Comparison of ENCODE assay signal across 27 cellular contexts in genomic region chr9:105620996-105621395, GRCh38. TPM values are rescaled to one million over a fixed set of nuclear protein-coding genes. Genes with fewer than 3 reads are reported as not detected.
DNase-seq lines count a peak whose midpoint lies in the region; TF ChIP-seq lines count a peak whose summit lies in the region.
"Had no signal": no experiment of that assay in that cellular context is flagged by ENCODE, and none has a peak within 500 bp of the region (broad histone marks: within the 10 kb centered on the region; RNA-seq: fewer than 3 reads in every experiment).

No MANE protein-coding gene starts in this region.

- no peak overlapping the region for H3K27ac ChIP-seq in stomach
- H3K27ac ChIP-seq: BLaER1 treated with 17β-estradiol and CSF1 and Interleukin-3, amounts not matched to agents 10 nM and 100 nM had no signal

- no peaks in the 10 kb centered on the region for H3K4me1 ChIP-seq in stomach
- H3K4me1 ChIP-seq: BLaER1 treated with 17β-estradiol and CSF1 and Interleukin-3, amounts not matched to agents 10 nM and 100 nM had no signal

- no peak overlapping the region for H3K4me3 ChIP-seq in stomach
- H3K4me3 ChIP-seq: BLaER1 treated with 17β-estradiol and CSF1 and Interleukin-3, amounts not matched to agents 10 nM and 100 nM; K562 had no signal

- 92 to 97% (median 97%) methylated on average over 2 of the region's 2 CpGs for WGBS in stomach, 5 donors

- peak; percentile 69 for DNase-seq in DMS 273 treated with DMSO at 0.1 percent for 48 hours (lab: John Stamatoyannopoulos, UW)
- peak; percentile 90 for DNase-seq in NCI-H2171 treated with DMSO at 0.1 percent for 48 hours (lab: John Stamatoyannopoulos, UW)
- DNase-seq in cerebellar cortex (ENCODE audit: low spot score), result peak; percentile 28
- DNase-seq in superior temporal gyrus (ENCODE audit: extremely low spot score), result peak; percentile 67
- DNase-seq in stimulated activated CD4-positive, alpha-beta T cell treated with anti-CD3 and anti-CD28 coated beads, Interleukin-2, amount 100 ng/mL, for 48 hours, result no peak
- DNase-seq in GOT3 (lab: John Stamatoyannopoulos, UW), result no peak
- no peak for DNase-seq in stomach
- DNase-seq: CD4-positive, alpha-beta T cell; COR-L47; DMS79; EL; GF-D8; H9; Kasumi-1; MV-4-11; NCI-H1105; NCI-H146; NCI-H2029 treated with DMSO at 0.1 percent for 48 hours; NCI-H345; NCI-H526; SHP77 treated with DMSO at 0.1 percent for 48 hours had no signal

- no peaks in the 10 kb centered on the region for H3K27me3 ChIP-seq in stomach
- H3K27me3 ChIP-seq: BLaER1 treated with 17β-estradiol and CSF1 and Interleukin-3, amounts not matched to agents 10 nM and 100 nM had no signal

- peaks cover 0 to 36% (median 19%) of the 10 kb centered on the region in 4 donors for H3K36me3 ChIP-seq in stomach

- no peak for TF ChIP-seq POLR2A in stomach (IDR thresholded peaks at IDR 0.05)

- H3K9me3 ChIP-seq in stomach, result no peaks in the 10 kb centered on the region
- H3K9me3 ChIP-seq: BLaER1 treated with 17β-estradiol and CSF1 and Interleukin-3, amounts not matched to agents 10 nM and 100 nM had no signal

- TF ChIP-seq EP300 in stomach (IDR thresholded peaks at IDR 0.05), result no peak

- intact Hi-C loops in stomach (cut with DNase I; ENCODE audit: low total_unique reads), result no loop called here

- no peak for TF ChIP-seq CTCF in stomach (IDR thresholded peaks at IDR 0.05)

RNA-seq across cellular contexts. Expression of gene TAL2, which starts 41.3 kb away (rescaled TPM):
- 1 to 10 TPM in 1 of 5 donors, not detected in 4; 1.3 TPM for total RNA-seq in stomach
- polyA plus RNA-seq in stomach, result not detected
- total RNA-seq: CD4-positive, alpha-beta T cell; MCF 10A; OCI-LY7; T-helper 1 cell treated with Interleukin-12 subunit alpha and Interleukin-12 subunit beta and Interleukin-4 antibody, amounts not matched to agents 30 ng/mL and 1 ng/mL, for 36 hours had no signal
- polyA plus RNA-seq: AG04450 had no signal

Comparison
In these comparisons a context has a peak if more than half of its experiments do, and no peak if none do; other contexts are left out.
1. DNase-seq: peak in DMS 273 treated with DMSO at 0.1 percent for 48 hours (single experiment), NCI-H2171 treated with DMSO at 0.1 percent for 48 hours (single experiment), cerebellar cortex (single experiment) and superior temporal gyrus (single experiment); none in stimulated activated CD4-positive, alpha-beta T cell treated with anti-CD3 and anti-CD28 coated beads, Interleukin-2, amount 100 ng/mL, for 48 hours (0 of 2), GOT3 (single experiment) and stomach (single experiment).